ENCODE assay signal across 26 cellular contexts in the genomic region with DNA sequence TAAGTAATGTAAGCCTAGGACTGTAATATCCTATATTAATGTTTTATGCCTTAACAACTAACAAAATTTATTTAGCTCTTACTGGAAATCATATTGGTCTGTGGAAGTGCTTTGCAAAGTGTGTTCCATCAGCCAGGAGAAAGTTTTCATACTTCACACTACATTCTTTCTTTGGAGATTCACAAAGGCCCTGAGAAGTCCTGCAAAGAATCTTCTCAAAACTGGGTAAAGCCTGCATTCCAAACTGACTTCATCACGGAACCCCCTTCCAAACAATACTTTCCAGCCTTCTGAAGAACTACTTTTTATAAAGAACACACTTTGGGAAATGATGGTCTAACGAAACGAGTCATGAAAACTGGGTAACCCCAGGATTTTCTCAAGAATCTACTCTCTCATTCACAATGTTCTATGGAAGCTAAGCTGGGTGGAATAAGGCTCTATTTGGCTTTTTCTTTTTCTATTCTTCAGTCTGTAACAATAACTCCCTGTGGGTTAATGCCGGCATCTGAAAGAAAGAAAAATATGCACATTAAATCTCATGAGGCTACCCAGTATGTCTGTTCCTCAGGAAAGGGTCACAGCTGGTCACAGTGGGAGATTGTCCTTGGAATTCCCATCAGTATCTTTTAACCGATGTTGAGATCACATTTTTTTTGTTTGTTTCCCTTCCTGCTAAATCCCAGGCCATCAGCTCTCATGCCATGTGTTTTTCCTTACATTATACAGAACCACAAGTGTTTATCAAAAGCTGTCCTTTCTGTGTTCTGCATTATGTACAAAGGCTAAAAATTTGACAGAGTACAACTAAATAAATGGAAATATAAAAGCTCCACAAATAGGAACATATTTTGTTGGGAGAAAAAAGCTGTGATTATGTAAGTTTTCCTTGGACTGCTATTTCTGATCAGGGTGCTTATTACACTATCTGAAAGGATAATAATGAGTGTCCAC. TPM values are rescaled to one million over a fixed set of nuclear protein-coding genes. Genes with fewer than 3 reads are reported as not detected.
DNase-seq lines count a peak whose midpoint lies in the region; ATAC-seq and TF ChIP-seq lines count a peak whose summit lies in the region.
"Had no signal": no experiment of that assay in that cellular context is flagged by ENCODE, and none has a peak within 500 bp of the region (broad histone marks: within the 10 kb centered on the region; RNA-seq: fewer than 3 reads in every experiment).

No MANE protein-coding gene starts in this region.

- no peak overlapping the region; the same call in 1 of the 2 replicates for H3K4me3 ChIP-seq in HUES48 (ENCODE audit: low read depth, low read length)
- no peak overlapping the region for H3K4me3 ChIP-seq in right lobe of liver
- H3K4me3 ChIP-seq in stomach smooth muscle (ENCODE audit: low read length in 2 of 2) = no peak overlapping the region
- no peak overlapping the region for H3K4me3 ChIP-seq in right cardiac atrium (ENCODE audit: low read length)
- H3K4me3 ChIP-seq: colonic mucosa, transverse colon had no signal

- no peak for ATAC-seq in right lobe of liver
- ATAC-seq in right cardiac atrium = no peak
- ATAC-seq: activated CD4-positive, alpha-beta T cell treated with anti-CD3 and anti-CD28 coated beads for 36 hours; activated T-cell treated with anti-CD3 and anti-CD28 coated beads, Interleukin-2, amount 50 U/mL, for 4 hours; Panc1; stimulated activated naive CD8-positive, alpha-beta T cell treated with anti-CD3 and anti-CD28 coated beads, Interleukin-15, amount 100 ng/mL, for 72 hours had no signal

- H3K36me3 ChIP-seq in HUES48 (ENCODE audit: control insufficient read depth, insufficient read depth, low read length) = no peaks in the 10 kb centered on the region
- H3K36me3 ChIP-seq in right lobe of liver = no peaks in the 10 kb centered on the region
- H3K36me3 ChIP-seq in stomach smooth muscle (ENCODE audit: control insufficient read depth in 2 of 2, insufficient read depth in 2 of 2, low read length in 2 of 2) = no peaks in the 10 kb centered on the region
- H3K36me3 ChIP-seq: colonic mucosa, transverse colon had no signal

- intact Hi-C loops in right lobe of liver (cut with DNase I) (no loop called here), right cardiac atrium (cut with DNase I) (no loop called here)

- H3K27me3 ChIP-seq in HUES48 (ENCODE audit: control insufficient read depth, insufficient read depth, low read length) (no peaks in the 10 kb centered on the region), right lobe of liver (no peaks in the 10 kb centered on the region), stomach smooth muscle (ENCODE audit: control insufficient read depth in 1 of 2, insufficient read depth in 2 of 2, low read length in 2 of 2) (no peaks in the 10 kb centered on the region), right cardiac atrium (ENCODE audit: control insufficient read depth, insufficient read depth) (no peaks in the 10 kb centered on the region)
- H3K27me3 ChIP-seq: colonic mucosa, transverse colon had no signal

- H3K27ac ChIP-seq in HUES48 (ENCODE audit: low read depth, low read length) (peak overlapping the region; percentile 96), right lobe of liver (peak overlapping the region in 2 of 3 donors; percentile 47 to 57), stomach smooth muscle (ENCODE audit: low read length) (peak overlapping the region; percentile 4), right cardiac atrium (ENCODE audit: low read length) (no peak overlapping the region)
- H3K27ac ChIP-seq: colonic mucosa, KMS-11 had no signal

- no peaks in the 10 kb centered on the region for H3K9me3 ChIP-seq in HUES48 (ENCODE audit: control insufficient read depth, insufficient read depth, low read length)
- H3K9me3 ChIP-seq in right lobe of liver = no peaks in the 10 kb centered on the region
- no peaks in the 10 kb centered on the region for H3K9me3 ChIP-seq in stomach smooth muscle (ENCODE audit: control insufficient read depth in 2 of 2, low read length in 2 of 2)
- H3K9me3 ChIP-seq in right cardiac atrium (ENCODE audit: control insufficient read depth, low read length) = no peaks in the 10 kb centered on the region
- H3K9me3 ChIP-seq: colonic mucosa, transverse colon had no signal

- TF ChIP-seq POLR2A in right lobe of liver (IDR thresholded peaks at IDR 0.05) = no peak

- H3K9ac ChIP-seq in HUES48 (ENCODE audit: low read depth, low read length) (no peak overlapping the region; the same call in 1 of the 2 replicates), stomach smooth muscle (ENCODE audit: low read length in 2 of 2) (no peak overlapping the region)
- H3K9ac ChIP-seq: KMS-11 had no signal

- 72% methylated on average over 5 of the region's 5 CpGs for WGBS in right lobe of liver (ENCODE audit: insufficient coverage, low coverage, low lambda C conversion rate, missing lambda C conversion rate)
- 56% methylated on average over 5 of the region's 5 CpGs for WGBS in right cardiac atrium

- H3K4me1 ChIP-seq in HUES48 (ENCODE audit: control insufficient read depth, insufficient read depth, low read length) (peaks cover 36% of the 10 kb centered on the region), right lobe of liver (peaks cover 0 to 33% (median 9%) of the 10 kb centered on the region in 4 donors), stomach smooth muscle (ENCODE audit: control insufficient read depth, insufficient read depth, low read length) (peaks cover 10% of the 10 kb centered on the region), right cardiac atrium (ENCODE audit: control insufficient read depth, insufficient read depth, low read length) (no peaks in the 10 kb centered on the region)
- H3K4me1 ChIP-seq: colonic mucosa had no signal

- peak; percentile 87 for DNase-seq in brain pericyte (ENCODE audit: low read depth, low spot score)
- DNase-seq in right lobe of liver = no peak
- no peak for DNase-seq in HuH-7.5 (ENCODE audit: low spot score)
- DNase-seq in right cardiac atrium = no peak
- no peak for DNase-seq in NCI-H1105 treated with DMSO at 0.1 percent for 48 hours (lab: John Stamatoyannopoulos, UW)
- DNase-seq: activated CD4-positive, alpha-beta T cell treated with anti-CD3 and anti-CD28 coated beads for 36 hours; activated naive CD4-positive, alpha-beta T cell; activated T-cell treated with anti-CD3 and anti-CD28 coated beads, Interleukin-2, amount 50 U/mL, for 4 hours; amniotic stem cell; CD4-positive, alpha-beta T cell; colonic mucosa; DMS 273 treated with DMSO at 0.1 percent for 48 hours; HFFc6; mammary epithelial cell; NCI-H1694 treated with DMSO at 0.1 percent for 48 hours; NCI-H526; nucleus accumbens; retina; SIG-M5; stimulated activated CD4-positive, alpha-beta T cell treated with anti-CD3 and anti-CD28 coated beads, Interleukin-12 subunit alpha, Interleukin-12 subunit beta, amount 100 ng/mL, for 4 hours; stimulated activated naive CD8-positive, alpha-beta T cell treated with anti-CD3 and anti-CD28 coated beads, Interleukin-15, amount 100 ng/mL, for 72 hours; transverse colon had no signal

- no peak for TF ChIP-seq CTCF in right lobe of liver (IDR thresholded peaks at IDR 0.05)

RNA-seq across cellular contexts. Expression of a gene that starts 12.8 kb away (rescaled TPM):
- 10 to 100 TPM; 31.2 to 58.5 (median 43.1) TPM for total RNA-seq in right lobe of liver
- 100 to 1,000 TPM in 3 of 4 donors, 10 to 100 TPM in 1; 92.3 to 194 (median 175) TPM for total RNA-seq in right cardiac atrium
- polyA plus RNA-seq in right cardiac atrium = 94.4 TPM
